In genomic region chr12:104201238-104202001, GRCh38 we compare ENCODE assay signal across 8 cellular contexts. TPM values are rescaled to one million over a fixed set of nuclear protein-coding genes. Genes with fewer than 3 reads are reported as not detected.
DNase-seq lines count a peak whose midpoint lies in the region; ATAC-seq, FAIRE-seq and TF ChIP-seq lines count a peak whose summit lies in the region.

No MANE protein-coding gene starts in this region.

- H3K27me3 Mint-ChIP-seq in activated naive CD4-positive, alpha-beta T cell treated with anti-CD3 and anti-CD28 coated beads for 36 hours (ENCODE audit: low read depth): peaks cover 7% of the 10 kb centered on the region

- TF ChIP-seq POLR2A in heart left ventricle (IDR thresholded peaks at IDR 0.05): no peak

- intact Hi-C loops in activated naive CD4-positive, alpha-beta T cell treated with anti-CD3 and anti-CD28 coated beads for 36 hours (cut with micrococcal nuclease): loop anchor here (1.0 to 10.0 kb wide), 6 partner anchors 157 to 1933 kb away; partner anchors contain the start of gene NUAK1
- intact Hi-C loops in heart left ventricle (cut with DNase I): loop anchor here (1.0 to 10.0 kb wide), 9 partner anchors 156 to 1183 kb away; no protein-coding TSS in a partner anchor

- peak; percentile 58 to 92 (median 82) for TF ChIP-seq CTCF in heart left ventricle (IDR thresholded peaks at IDR 0.05)
- TF ChIP-seq CTCF in retinal pigment epithelial cell (conservative IDR thresholded peaks at IDR 0.05; ENCODE audit: low read depth, low read length): peak; percentile 89

- WGBS in heart left ventricle, 4 donors: 22 to 41% (median 32%) methylated on average over 2 to 3 of the region's 3 CpGs

- peak; percentile 89 for FAIRE-seq in G401.6 (lab: Jason Lieb, UNC)

- H3K27me3 ChIP-seq in SJCRH30 (no peaks in the 10 kb centered on the region), heart left ventricle (no peaks in the 10 kb centered on the region)

- no peak overlapping the region for H3K4me3 ChIP-seq in SJCRH30
- no peak overlapping the region for H3K4me3 ChIP-seq in heart left ventricle
- no peak overlapping the region for H3K4me3 ChIP-seq in retinal pigment epithelial cell (ENCODE audit: low read length)

- CTCF ChIA-PET in activated naive CD4-positive, alpha-beta T cell treated with anti-CD3 and anti-CD28 coated beads for 36 hours (lab: Charles Lee): interaction anchor here (0.7 to 2.7 kb wide), 6 partner anchors 19 to 762 kb away, joined by 3 to 14 read pairs (median 6); no protein-coding TSS in a partner anchor

- ATAC-seq in heart left ventricle (peak in 3 of 4 donors; percentile 72 to 86 (median 72)), HG03108 (IDR thresholded peaks at IDR 0.05; ENCODE audit: unreplicated experiment) (no peak)

- peaks cover 2% of the 10 kb centered on the region for H3K4me1 Mint-ChIP-seq in activated naive CD4-positive, alpha-beta T cell treated with anti-CD3 and anti-CD28 coated beads for 36 hours (ENCODE audit: low read depth)

- no peak overlapping the region for H3K27ac ChIP-seq in SJCRH30
- no peak overlapping the region for H3K27ac ChIP-seq in heart left ventricle

- H3K36me3 ChIP-seq in SJCRH30 (no peaks in the 10 kb centered on the region), heart left ventricle (no peaks in the 10 kb centered on the region)

- H3K36me3 Mint-ChIP-seq in activated naive CD4-positive, alpha-beta T cell treated with anti-CD3 and anti-CD28 coated beads for 36 hours (ENCODE audit: low read depth): no peaks in the 10 kb centered on the region

- H3K9me3 ChIP-seq in SJCRH30 (replicated peaks): no peaks in the 10 kb centered on the region
- H3K9me3 ChIP-seq in heart left ventricle: peaks cover 0 to 13% (median 1%) of the 10 kb centered on the region in 12 donors

- H3K9me3 Mint-ChIP-seq in activated naive CD4-positive, alpha-beta T cell treated with anti-CD3 and anti-CD28 coated beads for 36 hours: peaks cover 4% of the 10 kb centered on the region

- no peak overlapping the region for H3K27ac Mint-ChIP-seq in activated naive CD4-positive, alpha-beta T cell treated with anti-CD3 and anti-CD28 coated beads for 36 hours

- peak; percentile 69 for DNase-seq in M059J (ENCODE audit: low read depth)
- peak; percentile 19 to 76 for DNase-seq in SJCRH30
- peak; percentile 64 for DNase-seq in activated naive CD4-positive, alpha-beta T cell treated with anti-CD3 and anti-CD28 coated beads for 36 hours
- DNase-seq in heart left ventricle: peak in 1 of 5 donors; percentile 14
- DNase-seq in retinal pigment epithelial cell (ENCODE audit: low read depth): no peak
- no peak for DNase-seq in middle frontal gyrus (ENCODE audit: extremely low spot score, low spot score)

- H3K4me1 ChIP-seq in SJCRH30 (no peaks in the 10 kb centered on the region), heart left ventricle (peaks cover 0 to 6% (median 0%) of the 10 kb centered on the region in 12 donors)

- H3K4me3 Mint-ChIP-seq in activated naive CD4-positive, alpha-beta T cell treated with anti-CD3 and anti-CD28 coated beads for 36 hours: no peak overlapping the region

RNA-seq across cellular contexts. Expression of gene TXNRD1, which starts 14.2 kb away (rescaled TPM):
- total RNA-seq in M059J (2014; rRNA removed; shearing (Covaris generic)): 301 and 461 TPM in 2 replicates
- total RNA-seq in SJCRH30 (2014; rRNA removed; shearing (Covaris generic)): 70.0 and 72.8 TPM in 2 replicates
- total RNA-seq in activated naive CD4-positive, alpha-beta T cell treated with anti-CD3 and anti-CD28 coated beads for 36 hours: 10 to 100 TPM; 86.0 to 86.9 TPM
- total RNA-seq in heart left ventricle: 100 to 1,000 TPM in 4 of 9 donors, 10 to 100 TPM in 5; 66.1 to 384 (median 90.8) TPM
- 100 to 1,000 TPM in 1 of 2 donors, 10 to 100 TPM in 1; 26.6 to 206 TPM for polyA plus RNA-seq in heart left ventricle

Comparison
In these comparisons a context has a peak if more than half of its experiments do, and no peak if none do; other contexts are left out.
1. DNase-seq: peak in M059J (single experiment), SJCRH30 (2 of 2) and activated naive CD4-positive, alpha-beta T cell treated with anti-CD3 and anti-CD28 coated beads for 36 hours (single experiment); none in retinal pigment epithelial cell (single experiment) and middle frontal gyrus (single experiment).